Comparison of ENCODE assay signal across 14 cellular contexts in genomic region chr9:73157811-73158210, GRCh38. TPM values are rescaled to one million over a fixed set of nuclear protein-coding genes. Genes with fewer than 3 reads are reported as not detected.
DNase-seq lines count a peak whose midpoint lies in the region; ATAC-seq and TF ChIP-seq lines count a peak whose summit lies in the region.
"Had no signal": no experiment of that assay in that cellular context is flagged by ENCODE, and none has a peak within 500 bp of the region (broad histone marks: within the 10 kb centered on the region; RNA-seq: fewer than 3 reads in every experiment).

No MANE protein-coding gene starts in this region.

- H3K4me1 Mint-ChIP-seq in activated T-cell treated with anti-CD3 and anti-CD28 coated beads, Interleukin-2, amount 50 U/mL, for 72 hours (ENCODE audit: low read depth) = peaks cover 64% of the 10 kb centered on the region
- H3K4me1 Mint-ChIP-seq in T-cell (peaks cover 59 to 73% (median 70%) of the 10 kb centered on the region in 3 donors), type B pancreatic cell (ENCODE audit: unreplicated experiment) (peaks cover 16% of the 10 kb centered on the region), nephron progenitor cell (peaks cover 17% of the 10 kb centered on the region)

- peak overlapping the region; percentile 52 to 92 for H3K4me3 Mint-ChIP-seq in activated T-cell treated with anti-CD3 and anti-CD28 coated beads, Interleukin-2, amount 50 U/mL, for 72 hours
- H3K4me3 Mint-ChIP-seq in T-cell (peak overlapping the region; percentile 38 to 49 (median 39)), type B pancreatic cell (peak overlapping the region; percentile 80), nephron progenitor cell (no peak overlapping the region)

- H3K36me3 ChIP-seq in esophagus squamous epithelium = peaks cover 23 to 73% (median 31%) of the 10 kb centered on the region in 3 donors

- no peaks in the 10 kb centered on the region for H3K27me3 ChIP-seq in esophagus squamous epithelium
- H3K27me3 ChIP-seq: breast epithelium, upper lobe of right lung had no signal

- no peak for DNase-seq in activated T-cell treated with anti-CD3 and anti-CD28 coated beads, Interleukin-2, amount 50 U/mL, for 72 hours
- no peak for DNase-seq in activated T-cell treated with anti-CD3 and anti-CD28 coated beads for 4 hours
- DNase-seq in T-cell = no peak
- no peak for DNase-seq in esophagus squamous epithelium (lab: John Stamatoyannopoulos, UW)
- DNase-seq in type B pancreatic cell (ENCODE audit: extremely low spot score, unreplicated experiment) = no peak
- no peak for DNase-seq in nephron progenitor cell
- no peak for DNase-seq in activated CD4-positive, CD25-positive, alpha-beta regulatory T cell (lab: John Stamatoyannopoulos, UW)
- DNase-seq in stimulated activated CD4-positive, alpha-beta T cell treated with anti-CD3 and anti-CD28 coated beads, Interleukin-4, amount 100 ng/mL, for 24 hours = no peak
- DNase-seq: activated CD8-positive, alpha-beta memory T cell treated with anti-CD3 and anti-CD28 coated beads, Interleukin-2, amount 50 U/mL, for 4 hours; erythroblast; T-helper 9 cell; upper lobe of right lung had no signal

- CTCF ChIA-PET in T-cell (lab: Charles Lee) = interaction anchor here (0.6 to 2.0 kb wide), 4 partner anchors 15 to 1871 kb away, joined by 5 to 11 read pairs (median 8); no protein-coding TSS in a partner anchor

- intact Hi-C loops in esophagus squamous epithelium (cut with DNase I) = no loop called here

- peaks cover 19 to 74% (median 27%) of the 10 kb centered on the region in 3 donors for H3K4me1 ChIP-seq in esophagus squamous epithelium

- POLR2A ChIA-PET in T-cell (lab: Charles Lee) = interaction anchor here (0.6 to 1.4 kb wide), 10 partner anchors 9 to 1435 kb away, joined by 3 to 9 read pairs (median 4); no protein-coding TSS in a partner anchor

- peaks cover 0 to 5% of the 10 kb centered on the region in 2 donors for H3K36me3 Mint-ChIP-seq in activated T-cell treated with anti-CD3 and anti-CD28 coated beads, Interleukin-2, amount 50 U/mL, for 72 hours (ENCODE audit: insufficient read depth in 2 of 2)
- H3K36me3 Mint-ChIP-seq in T-cell = peaks cover 55% of the 10 kb centered on the region
- peaks cover 55% of the 10 kb centered on the region for H3K36me3 Mint-ChIP-seq in type B pancreatic cell
- no peaks in the 10 kb centered on the region for H3K36me3 Mint-ChIP-seq in nephron progenitor cell (ENCODE audit: low read depth)

- H3K9me3 Mint-ChIP-seq in activated T-cell treated with anti-CD3 and anti-CD28 coated beads, Interleukin-2, amount 50 U/mL, for 72 hours = no peaks in the 10 kb centered on the region
- H3K9me3 Mint-ChIP-seq in T-cell (no peaks in the 10 kb centered on the region), type B pancreatic cell (no peaks in the 10 kb centered on the region), nephron progenitor cell (no peaks in the 10 kb centered on the region)

- TF ChIP-seq CTCF in esophagus squamous epithelium (IDR thresholded peaks at IDR 0.05) = no peak
- no peak for TF ChIP-seq CTCF in type B pancreatic cell (conservative IDR thresholded peaks at IDR 0.05)
- no peak for TF ChIP-seq CTCF in nephron progenitor cell (IDR thresholded peaks at IDR 0.05)

- H3K9me3 ChIP-seq in esophagus squamous epithelium = no peaks in the 10 kb centered on the region
- H3K9me3 ChIP-seq: breast epithelium, upper lobe of right lung had no signal

- H3K27me3 Mint-ChIP-seq in activated T-cell treated with anti-CD3 and anti-CD28 coated beads, Interleukin-2, amount 50 U/mL, for 72 hours (ENCODE audit: low read depth) = no peaks in the 10 kb centered on the region
- no peaks in the 10 kb centered on the region for H3K27me3 Mint-ChIP-seq in T-cell
- peaks cover 27% of the 10 kb centered on the region for H3K27me3 Mint-ChIP-seq in type B pancreatic cell
- no peaks in the 10 kb centered on the region for H3K27me3 Mint-ChIP-seq in nephron progenitor cell (ENCODE audit: low read depth, poor library complexity)

- TF ChIP-seq POLR2A in esophagus squamous epithelium (IDR thresholded peaks at IDR 0.05) = no peak

- H3K27ac ChIP-seq in esophagus squamous epithelium = peak overlapping the region in 3 of 4 donors; percentile 26 to 96 (median 91)
- H3K27ac ChIP-seq: upper lobe of right lung had no signal

- 66 to 76% methylated on average over 2 of the region's 2 CpGs for WGBS in esophagus squamous epithelium, 2 donors

- ATAC-seq in activated T-cell treated with anti-CD3 and anti-CD28 coated beads, Interleukin-2, amount 50 U/mL, for 72 hours (replicated peaks in 1 of 2) = peak; percentile 11 to 36
- no peak for ATAC-seq in T-cell (replicated peaks in 1 of 4)
- ATAC-seq: upper lobe of right lung had no signal

- H3K27ac Mint-ChIP-seq in activated T-cell treated with anti-CD3 and anti-CD28 coated beads, Interleukin-2, amount 50 U/mL, for 72 hours = peak overlapping the region; percentile 98
- H3K27ac Mint-ChIP-seq in T-cell (peak overlapping the region; percentile 61 to 71), type B pancreatic cell (peak overlapping the region; percentile 96), nephron progenitor cell (no peak overlapping the region)

- H3K4me3 ChIP-seq in esophagus squamous epithelium = peak overlapping the region in 3 of 4 donors; percentile 6 to 13 (median 9)
- H3K4me3 ChIP-seq: upper lobe of right lung had no signal

RNA-seq across cellular contexts. Expression of gene ANXA1, which starts 6.1 kb away (rescaled TPM):
- 10 to 100 TPM; 16.7 to 51.1 TPM for total RNA-seq in activated T-cell treated with anti-CD3 and anti-CD28 coated beads, Interleukin-2, amount 50 U/mL, for 72 hours
- total RNA-seq in T-cell (100 to 1,000 TPM; 173 to 570 (median 200) TPM), esophagus squamous epithelium (1,000 to 10,000 TPM; 5,313 to 9,451 (median 7,147) TPM), type B pancreatic cell (ENCODE audit: low replicate concordance) (923 and 5,513 TPM in 2 replicates)
- total RNA-seq: OCI-LY7 had no signal

Comparison
In these comparisons a context has a peak if more than half of its experiments do, and no peak if none do; other contexts are left out.
1. ATAC-seq: peak in activated T-cell treated with anti-CD3 and anti-CD28 coated beads, Interleukin-2, amount 50 U/mL, for 72 hours (2 of 2); none in T-cell (0 of 4).